Comparison of ENCODE assay signal across 8 cellular contexts in the genomic region with DNA sequence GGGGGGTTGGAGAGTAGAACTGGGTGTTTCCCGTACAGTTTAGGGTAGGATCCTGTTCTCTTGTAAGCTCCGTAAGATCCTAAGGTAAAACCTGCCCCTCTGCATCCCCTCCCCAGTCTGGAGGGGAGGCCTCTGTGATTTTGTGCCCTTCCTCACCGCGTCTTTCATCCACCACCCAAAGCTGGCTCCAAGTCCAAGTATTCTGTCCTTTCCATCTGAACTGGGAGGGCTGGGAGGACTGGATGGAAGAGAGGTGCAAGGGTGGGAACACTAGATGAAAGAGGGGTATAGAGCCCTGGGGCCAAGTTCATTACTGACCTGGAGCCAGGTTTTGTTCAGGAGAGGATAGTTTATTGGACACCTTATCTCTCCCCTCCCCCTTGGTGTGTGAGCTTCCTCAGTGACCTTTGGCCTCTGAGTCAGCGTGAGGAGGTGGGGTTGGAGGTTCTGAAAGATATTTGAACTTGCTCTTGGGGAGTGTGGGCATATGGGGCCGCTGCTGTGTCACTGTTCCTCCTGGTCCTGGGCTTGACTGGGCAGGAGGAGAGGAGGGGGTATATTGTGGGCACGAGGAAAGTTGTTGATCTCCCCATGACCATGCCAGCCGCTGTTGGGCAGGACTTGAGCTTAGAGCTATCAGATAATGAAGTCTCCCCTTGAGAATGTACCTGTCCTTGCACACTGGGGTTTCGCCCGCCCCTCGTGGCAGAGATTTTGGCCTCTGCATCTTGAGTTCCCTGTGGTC. TPM values are rescaled to one million over a fixed set of nuclear protein-coding genes. Genes with fewer than 3 reads are reported as not detected.
DNase-seq lines count a peak whose midpoint lies in the region; ATAC-seq and TF ChIP-seq lines count a peak whose summit lies in the region.

No MANE protein-coding gene starts in this region.

- H3K27ac ChIP-seq in 22Rv1 (peak overlapping the region; percentile 93), GM23338 (ENCODE audit: low read depth) (peak overlapping the region; percentile 87), SJSA1 (peak overlapping the region; percentile 37; the same call in 1 of the 2 replicates), right atrium auricular region (peak overlapping the region; percentile 95 to 96)

- H3K79me2 ChIP-seq in GM23338 (replicated peaks; ENCODE audit: insufficient read depth): peaks cover 58% of the 10 kb centered on the region

- H2AFZ ChIP-seq in GM23338: no peak overlapping the region

- ATAC-seq in GM23338 (no peak), sciatic nerve (peak; percentile 4), HG03196 (IDR thresholded peaks at IDR 0.05; ENCODE audit: unreplicated experiment) (no peak), GM21619 (IDR thresholded peaks at IDR 0.05; ENCODE audit: unreplicated experiment) (no peak)

- peaks cover 36% of the 10 kb centered on the region for H3K27me3 Mint-ChIP-seq in GM23338 (ENCODE audit: insufficient read depth, low read depth, poor library complexity)
- H3K27me3 Mint-ChIP-seq in activated naive CD8-positive, alpha-beta T cell treated with anti-CD3 and anti-CD28 coated beads for 36 hours: peaks cover 11% of the 10 kb centered on the region

- intact Hi-C loops in sciatic nerve (cut with DNase I): loop anchor here (10.0 kb wide), 1 partner anchor 283 kb away; a partner anchor contains a TSS

- H3F3A ChIP-seq in GM23338 (replicated peaks; ENCODE audit: low read depth): 0 out of 2 replicates have a peak, but pooled peaks cover 5% of the 10 kb centered on the region

- peaks cover 15% of the 10 kb centered on the region for H4K20me1 ChIP-seq in GM23338 (replicated peaks; ENCODE audit: insufficient read depth)

- no peak for TF ChIP-seq CTCF in 22Rv1 (IDR thresholded peaks at IDR 0.05)
- TF ChIP-seq CTCF in GM23338 (conservative IDR thresholded peaks at IDR 0.05; ENCODE audit: low read depth in 2 of 2): peak in 1 of 2 experiments; percentile 41; a peak in 2 of 4 replicates
- peak in 1 of 2 donors; percentile 19 for TF ChIP-seq CTCF in right atrium auricular region (IDR thresholded peaks at IDR 0.05)

- H3K9me2 ChIP-seq in GM23338 (ENCODE audit: insufficient read depth): no peaks in the 10 kb centered on the region

- H3K27me3 ChIP-seq in GM23338 (ENCODE audit: insufficient read depth): no peaks in the 10 kb centered on the region
- H3K27me3 ChIP-seq in SJSA1 (replicated peaks): no peaks in the 10 kb centered on the region
- H3K27me3 ChIP-seq in right atrium auricular region: no peaks in the 10 kb centered on the region

- H3K4me3 ChIP-seq in GM23338: peak overlapping the region; percentile 100
- peak overlapping the region; percentile 92 for H3K4me3 ChIP-seq in SJSA1
- peak overlapping the region; percentile 94 to 98 for H3K4me3 ChIP-seq in right atrium auricular region

- peak overlapping the region; percentile 92 for H3K27ac Mint-ChIP-seq in GM23338
- H3K27ac Mint-ChIP-seq in activated naive CD8-positive, alpha-beta T cell treated with anti-CD3 and anti-CD28 coated beads for 36 hours: peak overlapping the region; percentile 95

- peaks cover 49% of the 10 kb centered on the region for H3K4me1 Mint-ChIP-seq in GM23338
- peaks cover 68% of the 10 kb centered on the region for H3K4me1 Mint-ChIP-seq in activated naive CD8-positive, alpha-beta T cell treated with anti-CD3 and anti-CD28 coated beads for 36 hours

- H3K36me3 Mint-ChIP-seq in GM23338 (ENCODE audit: low read depth): peaks cover 4% of the 10 kb centered on the region
- peaks cover 21% of the 10 kb centered on the region for H3K36me3 Mint-ChIP-seq in activated naive CD8-positive, alpha-beta T cell treated with anti-CD3 and anti-CD28 coated beads for 36 hours

- H3K4me1 ChIP-seq in GM23338 (ENCODE audit: insufficient read depth) (peaks cover 44% of the 10 kb centered on the region), SJSA1 (replicated peaks) (peaks cover 68% of the 10 kb centered on the region), right atrium auricular region (peaks cover 0 to 70% of the 10 kb centered on the region in 2 donors)

- peak overlapping the region; percentile 93 for H3K4me3 Mint-ChIP-seq in GM23338
- peak overlapping the region; percentile 98 for H3K4me3 Mint-ChIP-seq in activated naive CD8-positive, alpha-beta T cell treated with anti-CD3 and anti-CD28 coated beads for 36 hours

- H3K9me3 Mint-ChIP-seq in GM23338: peaks cover 6% of the 10 kb centered on the region; the same call in 2 of the 3 replicates
- H3K9me3 Mint-ChIP-seq in activated naive CD8-positive, alpha-beta T cell treated with anti-CD3 and anti-CD28 coated beads for 36 hours: peaks cover 2% of the 10 kb centered on the region

- H3K36me3 ChIP-seq in GM23338 (ENCODE audit: insufficient read depth): no peaks in the 10 kb centered on the region
- peaks cover 50% of the 10 kb centered on the region for H3K36me3 ChIP-seq in SJSA1
- H3K36me3 ChIP-seq in right atrium auricular region: no peaks in the 10 kb centered on the region

- DNase-seq in GM23338 (ENCODE audit: low spot score) (peak; percentile 65), SJSA1 (ENCODE audit: low read depth in 1 of 2, low spot score in 2 of 2) (peak; percentile 73 to 76), right atrium auricular region (ENCODE audit: low spot score) (peak; percentile 81), sciatic nerve (ENCODE audit: low spot score) (peak; percentile 82)
- DNase-seq in activated naive CD8-positive, alpha-beta T cell treated with anti-CD3 and anti-CD28 coated beads for 36 hours: peak; percentile 78

- H3K9me3 ChIP-seq in SJSA1 (replicated peaks) (peaks cover 4% of the 10 kb centered on the region; the same call in 1 of the 2 replicates), right atrium auricular region (no peaks in the 10 kb centered on the region)

- peak overlapping the region; percentile 97 for H3K4me2 ChIP-seq in GM23338

RNA-seq across cellular contexts. Expression of a gene that starts 1.6 kb away (rescaled TPM):
- 139 and 173 TPM in 2 replicates for total RNA-seq in GM23338 (2014; rRNA removed; shearing (Covaris generic))
- 48.5 and 48.7 TPM in 2 replicates for polyA plus RNA-seq in GM23338 (2016; fragmentation: Nextera tagmentation; extraction: Ambion mirVana)
- 146 and 174 TPM in 2 replicates for total RNA-seq in SJSA1 (2014; rRNA removed; shearing (Covaris generic))
- total RNA-seq in activated naive CD8-positive, alpha-beta T cell treated with anti-CD3 and anti-CD28 coated beads for 36 hours: 100 to 1,000 TPM; 131 TPM
- total RNA-seq in right atrium auricular region (10 to 100 TPM; 34.2 to 65.4 TPM), sciatic nerve (127 TPM)

RNA-seq across cellular contexts. Expression of a gene that starts 17.9 kb away (rescaled TPM):
- total RNA-seq in GM23338 (2014; rRNA removed; shearing (Covaris generic)): 877 and 957 TPM in 2 replicates
- 4,267 and 4,484 TPM in 2 replicates for polyA plus RNA-seq in GM23338 (2016; fragmentation: Nextera tagmentation; extraction: Ambion mirVana)
- total RNA-seq in SJSA1 (2014; rRNA removed; shearing (Covaris generic)): 817 and 952 TPM in 2 replicates
- total RNA-seq in activated naive CD8-positive, alpha-beta T cell treated with anti-CD3 and anti-CD28 coated beads for 36 hours: 1,000 to 10,000 TPM; 1,956 to 1,966 TPM
- total RNA-seq in right atrium auricular region (100 to 1,000 TPM; 640 to 985 TPM), sciatic nerve (1,106 TPM)

RNA-seq across cellular contexts. Expression of a gene that starts 46.3 kb away (rescaled TPM):
- 6.4 and 11.6 TPM in 2 replicates for total RNA-seq in GM23338 (2014; rRNA removed; shearing (Covaris generic))
- 28.4 and 29.8 TPM in 2 replicates for polyA plus RNA-seq in GM23338 (2016; fragmentation: Nextera tagmentation; extraction: Ambion mirVana)
- total RNA-seq in SJSA1 (2014; rRNA removed; shearing (Covaris generic)): 6.6 and 11.3 TPM in 2 replicates
- total RNA-seq in activated naive CD8-positive, alpha-beta T cell treated with anti-CD3 and anti-CD28 coated beads for 36 hours: 10 to 100 TPM; 22.3 to 25.6 TPM
- total RNA-seq in right atrium auricular region: 1 to 10 TPM; 9.0 to 9.5 TPM
- 25.6 TPM for total RNA-seq in sciatic nerve

Comparison
In these comparisons a context has a peak if more than half of its experiments do, and no peak if none do; other contexts are left out.
1. H3K27ac ChIP-seq: peak in every context shown above with its lines; median percentile 96 in right atrium auricular region; 93 in 22Rv1; 87 in GM23338; 37 in SJSA1.